11 cellular contexts compared by ENCODE assay signal in the genomic region with DNA sequence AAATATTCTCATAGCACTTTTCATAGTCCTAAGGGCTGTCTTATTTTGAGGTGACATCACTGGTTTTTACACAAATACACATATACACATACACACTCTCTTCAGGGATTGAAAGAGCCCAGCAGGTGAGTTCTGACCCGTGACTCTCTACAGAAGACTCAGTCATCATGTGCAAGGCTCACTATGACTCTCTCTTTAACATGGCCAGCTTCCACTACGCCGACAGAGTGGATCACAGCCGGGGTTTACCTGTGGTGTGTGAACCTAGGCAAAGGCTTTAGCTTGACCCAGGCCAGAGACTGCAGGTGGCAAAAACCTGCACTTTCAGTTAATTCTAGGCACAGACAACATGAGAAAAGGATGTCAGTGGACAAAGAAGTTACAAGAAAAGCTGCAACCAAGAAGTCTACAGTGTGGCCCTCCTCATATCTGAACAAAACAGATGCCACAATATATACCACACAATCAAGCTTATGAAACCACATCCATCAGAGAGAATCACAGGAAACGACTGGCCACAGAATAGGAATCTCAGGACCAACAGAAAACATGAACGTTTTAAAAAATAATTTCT. TPM values are rescaled to one million over a fixed set of nuclear protein-coding genes. Genes with fewer than 3 reads are reported as not detected.
DNase-seq lines count a peak whose midpoint lies in the region; ATAC-seq and TF ChIP-seq lines count a peak whose summit lies in the region.
"Had no signal": no experiment of that assay in that cellular context is flagged by ENCODE, and none has a peak within 500 bp of the region (broad histone marks: within the 10 kb centered on the region; RNA-seq: fewer than 3 reads in every experiment).

No MANE protein-coding gene starts in this region.

- H3K9me3 Mint-ChIP-seq in CD14-positive monocyte, result peaks cover 0 to 2% (median 0%) of the 10 kb centered on the region in 7 donors
- no peaks in the 10 kb centered on the region for H3K9me3 Mint-ChIP-seq in central memory CD8-positive, alpha-beta T cell

- H2BK12ac ChIP-seq in mesenchymal stem cell (ENCODE audit: low read length in 2 of 2), result no peak overlapping the region

- intact Hi-C loops in CD14-positive monocyte (cut with micrococcal nuclease), result no loop called here
- intact Hi-C loops in Panc1 (cut with micrococcal nuclease; ENCODE audit: unreplicated experiment), result no loop called here

- H3K9me3 ChIP-seq in Panc1 (ENCODE audit: control insufficient read depth, insufficient read depth, low read depth, low read length), result no peaks in the 10 kb centered on the region
- no peaks in the 10 kb centered on the region for H3K9me3 ChIP-seq in mesenchymal stem cell (ENCODE audit: control insufficient read depth, low read length)

- no peak overlapping the region for H4K91ac ChIP-seq in mesenchymal stem cell (ENCODE audit: low read length)

- H3K4me3 ChIP-seq in Panc1 (ENCODE audit: low read depth in 2 of 2, low read length in 2 of 2), result no peak overlapping the region
- no peak overlapping the region for H3K4me3 ChIP-seq in mesenchymal stem cell (ENCODE audit: insufficient read depth in 1 of 2, low read depth in 1 of 2, low read length in 2 of 2)

- POLR2A ChIA-PET in Panc1 (lab: Charles Lee), result no interaction called here

- no peak overlapping the region for H4K8ac ChIP-seq in mesenchymal stem cell (ENCODE audit: low read length)

- peak overlapping the region in 4 of 7 donors; percentile 37 to 85 (median 50) for H3K27ac Mint-ChIP-seq in CD14-positive monocyte
- H3K27ac Mint-ChIP-seq in central memory CD8-positive, alpha-beta T cell (ENCODE audit: low read depth), result peak overlapping the region; percentile 59

- TSS peak; percentile 34 for BruUV-seq in Panc1 (replicated peaks; lab: Mats Ljungman, UMichigan)

- H3K9ac ChIP-seq in mesenchymal stem cell (ENCODE audit: low read length), result no peak overlapping the region
- H3K9ac ChIP-seq: parathyroid adenoma had no signal

- CTCF ChIA-PET in Panc1 (lab: Charles Lee), result no interaction called here

- no peak overlapping the region for H3K4ac ChIP-seq in mesenchymal stem cell (ENCODE audit: low read depth in 1 of 2, low read length in 2 of 2)

- H3K27me3 ChIP-seq in Panc1 (ENCODE audit: control insufficient read depth, insufficient read depth, low read length) (no peaks in the 10 kb centered on the region), mesenchymal stem cell (ENCODE audit: control insufficient read depth in 1 of 2, insufficient read depth in 1 of 2, low read length in 2 of 2) (no peaks in the 10 kb centered on the region)

- peak; percentile 49 for ATAC-seq in GM21381 (IDR thresholded peaks at IDR 0.05; ENCODE audit: unreplicated experiment)
- no peak for ATAC-seq in Panc1
- peak; percentile 74 for ATAC-seq in central memory CD8-positive, alpha-beta T cell (replicated peaks; ENCODE audit: extremely low read depth, poor library complexity, severe bottlenecking)
- ATAC-seq in GM18511 (IDR thresholded peaks at IDR 0.05; ENCODE audit: unreplicated experiment), result no peak
- ATAC-seq in GM18858 (IDR thresholded peaks at IDR 0.05; ENCODE audit: unreplicated experiment), result no peak

- DNase-seq in CD14-positive monocyte (ENCODE audit: low spot score), result no peak
- no peak for DNase-seq in Panc1 (ENCODE audit: low read depth, low spot score)
- DNase-seq in central memory CD8-positive, alpha-beta T cell (ENCODE audit: low spot score in 2 of 2), result no peak
- no peak for DNase-seq in inferior parietal cortex (ENCODE audit: extremely low spot score)
- DNase-seq in mesenchymal stem cell, result no peak
- DNase-seq: effector CD4-positive, alpha-beta T cell had no signal

- peaks cover 69% of the 10 kb centered on the region for H3K4me1 Mint-ChIP-seq in CD14-positive monocyte
- H3K4me1 Mint-ChIP-seq in central memory CD8-positive, alpha-beta T cell, result peaks cover 89% of the 10 kb centered on the region

- H3K23ac ChIP-seq in mesenchymal stem cell (ENCODE audit: low read length in 2 of 2), result no peak overlapping the region

- no peak overlapping the region for H2BK120ac ChIP-seq in mesenchymal stem cell (ENCODE audit: low read depth, low read length)

- H3K14ac ChIP-seq in mesenchymal stem cell (ENCODE audit: low read length in 2 of 2), result no peak overlapping the region

- in situ Hi-C loops in Panc1 (cut with HindIII; ENCODE audit: low pct_unique_long_range_greater_than_20kb, low sequenced_read_pairs), result no loop called here

- no peak overlapping the region for H3K4me2 ChIP-seq in mesenchymal stem cell (ENCODE audit: low read length, poor library complexity, severe bottlenecking)

- H2BK5ac ChIP-seq in mesenchymal stem cell (ENCODE audit: low read depth, low read length, poor library complexity, severe bottlenecking), result no peak overlapping the region

- no peak overlapping the region for H3K27ac ChIP-seq in Panc1 (ENCODE audit: low read length)
- H3K27ac ChIP-seq in mesenchymal stem cell (ENCODE audit: low read length, poor library complexity, severe bottlenecking), result no peak overlapping the region
- H3K27ac ChIP-seq: C4-2B had no signal

- no peak overlapping the region for H2BK15ac ChIP-seq in mesenchymal stem cell (ENCODE audit: low read depth, poor library complexity, severe bottlenecking)

- no peak overlapping the region for H2AFZ ChIP-seq in mesenchymal stem cell (ENCODE audit: low read depth, low read length)

- peaks cover 33% of the 10 kb centered on the region for H3K79me1 ChIP-seq in mesenchymal stem cell (replicated peaks; ENCODE audit: low read length, poor library complexity, severe bottlenecking)

- peaks cover 37 to 39% of the 10 kb centered on the region in 2 donors for H3K36me3 Mint-ChIP-seq in CD14-positive monocyte
- peaks cover 43% of the 10 kb centered on the region for H3K36me3 Mint-ChIP-seq in central memory CD8-positive, alpha-beta T cell (ENCODE audit: insufficient read depth)

- no peaks in the 10 kb centered on the region for H3K36me3 ChIP-seq in Panc1 (ENCODE audit: control insufficient read depth, insufficient read depth, low read length)
- peaks cover 0 to 4% of the 10 kb centered on the region in 2 experiments for H3K36me3 ChIP-seq in mesenchymal stem cell (ENCODE audit: control insufficient read depth in 1 of 2, insufficient read depth in 2 of 2, low read depth in 1 of 2, low read length in 2 of 2)

- WGBS in mesenchymal stem cell, result 96% methylated on average over 6 of the region's 6 CpGs

- H3K4me3 Mint-ChIP-seq in CD14-positive monocyte, result no peak overlapping the region
- peak overlapping the region; percentile 73 for H3K4me3 Mint-ChIP-seq in central memory CD8-positive, alpha-beta T cell

- H3K4me1 ChIP-seq in Panc1 (ENCODE audit: control insufficient read depth, insufficient read depth, low read length), result peaks cover 37% of the 10 kb centered on the region
- H3K4me1 ChIP-seq in mesenchymal stem cell (ENCODE audit: control insufficient read depth, insufficient read depth, low read depth, low read length), result peaks cover 24% of the 10 kb centered on the region

- TF ChIP-seq CTCF in CD14-positive monocyte (IDR thresholded peaks at IDR 0.05), result no peak
- TF ChIP-seq CTCF in Panc1 (IDR thresholded peaks at IDR 0.05), result no peak

- H3K27me3 Mint-ChIP-seq in CD14-positive monocyte (ENCODE audit: low read depth in 3 of 3), result peaks cover 0 to 3% (median 0%) of the 10 kb centered on the region in 3 donors
- no peaks in the 10 kb centered on the region for H3K27me3 Mint-ChIP-seq in central memory CD8-positive, alpha-beta T cell

- H2AK5ac ChIP-seq in mesenchymal stem cell (ENCODE audit: low read length, severe bottlenecking), result no peak overlapping the region

- H3K18ac ChIP-seq in mesenchymal stem cell (ENCODE audit: low read depth in 1 of 2, low read length in 2 of 2), result no peak overlapping the region

RNA-seq across cellular contexts. Expression of gene CYTH1, which starts 56.5 kb away (rescaled TPM):
- 10 to 100 TPM; 68.6 to 80.9 TPM for polyA plus RNA-seq in CD14-positive monocyte
- 46.7 TPM for total RNA-seq in Panc1 (2021; ENCODE audit: unreplicated experiment)
- 35.3 TPM for polyA plus RNA-seq in Panc1 (2012; ENCODE audit: insufficient read length)
- 15.0 TPM for polyA plus RNA-seq in mesenchymal stem cell (2013, experiment 1 of 2)
- polyA plus RNA-seq in mesenchymal stem cell (2013, experiment 2 of 2), result 14.3 TPM

Comparison
In these comparisons a context has a peak if more than half of its experiments do, and no peak if none do; other contexts are left out.
1. ATAC-seq: peak in GM21381 (single experiment) and central memory CD8-positive, alpha-beta T cell (single experiment); none in Panc1 (single experiment), GM18511 (single experiment) and GM18858 (single experiment).